8 cellular contexts compared by ENCODE assay signal in genomic region chr17:35254107-35254802, GRCh38. TPM values are rescaled to one million over a fixed set of nuclear protein-coding genes. Genes with fewer than 3 reads are reported as not detected.
DNase-seq lines count a peak whose midpoint lies in the region; ATAC-seq and TF ChIP-seq lines count a peak whose summit lies in the region.

No MANE protein-coding gene starts in this region.

- peaks cover 6% of the 10 kb centered on the region in 2 donors for H3K36me3 ChIP-seq in duodenal mucosa (ENCODE audit: control insufficient read depth in 1 of 2, insufficient read depth in 2 of 2, low read length in 2 of 2)

- no peak for TF ChIP-seq CTCF in AG10803 (conservative IDR thresholded peaks at IDR 0.05; ENCODE audit: low read length)

- POLR2A ChIA-PET in HEK293T (lab: Yijun Ruan, JAX) = no interaction called here

- peak overlapping the region; percentile 13 for H3K27ac ChIP-seq in duodenal mucosa (ENCODE audit: low read depth, low read length)

- CTCF ChIA-PET in HEK293T (lab: Yijun Ruan, JAX) = no interaction called here

- no peak overlapping the region for H3K4me3 ChIP-seq in AG10803 (ENCODE audit: low read length)
- no peak overlapping the region for H3K4me3 ChIP-seq in duodenal mucosa (ENCODE audit: low read depth in 1 of 2, low read length in 2 of 2)

- H3K9ac ChIP-seq in duodenal mucosa (ENCODE audit: low read depth in 1 of 2, low read length in 2 of 2) = no peak overlapping the region

- DNase-seq in AG10803 (ENCODE audit: low read depth) (peak; percentile 98), NCI-H2196 treated with DMSO at 0.1 percent for 48 hours (lab: John Stamatoyannopoulos, UW; ENCODE audit: unreplicated experiment) (peak; percentile 6), myocyte (ENCODE audit: low read depth) (peak; percentile 94), HEK293T (ENCODE audit: extremely low spot score) (no peak), NCI-H82 (lab: John Stamatoyannopoulos, UW) (no peak)
- no peak for DNase-seq in activated T-cell treated with anti-CD3 and anti-CD28 coated beads, Interleukin-2, amount 50 U/mL, for 48 hours

- peaks cover 21 to 23% of the 10 kb centered on the region in 2 donors for H3K4me1 ChIP-seq in duodenal mucosa (ENCODE audit: control insufficient read depth in 1 of 2, insufficient read depth in 2 of 2, low read length in 2 of 2)

- H3K27me3 ChIP-seq in duodenal mucosa (ENCODE audit: control insufficient read depth in 1 of 2, insufficient read depth in 2 of 2, low read length in 2 of 2) = no peaks in the 10 kb centered on the region

- H3K9me3 ChIP-seq in duodenal mucosa (ENCODE audit: control insufficient read depth in 1 of 2, low read length in 2 of 2) = no peaks in the 10 kb centered on the region

- ATAC-seq in HG03469 (IDR thresholded peaks at IDR 0.05; ENCODE audit: unreplicated experiment) = no peak

TF ChIP-seq in HEK293T, 16 proteins besides CTCF, POLR2A, EP300 and RAD21:
- no peak for TF ChIP-seq PKNOX1 (IDR thresholded peaks at IDR 0.05)
- no peak for TF ChIP-seq SP1 (IDR thresholded peaks at IDR 0.05)
- TF ChIP-seq CTBP1 (IDR thresholded peaks at IDR 0.05; ENCODE audit: borderline replicate concordance) = no peak
- no peak for TF ChIP-seq SUZ12 (IDR thresholded peaks at IDR 0.05)
- no peak for TF ChIP-seq FOXM1 (IDR thresholded peaks at IDR 0.05; ENCODE audit: borderline replicate concordance)
- TF ChIP-seq TARDBP (IDR thresholded peaks at IDR 0.05) = no peak
- TF ChIP-seq FOXA1 (IDR thresholded peaks at IDR 0.05) = no peak
- no peak for TF ChIP-seq NFRKB (IDR thresholded peaks at IDR 0.05)
- no peak for TF ChIP-seq FOXK2 (IDR thresholded peaks at IDR 0.05)
- no peak for TF ChIP-seq HDGF (IDR thresholded peaks at IDR 0.05; ENCODE audit: borderline replicate concordance)
- TF ChIP-seq ELF4 (IDR thresholded peaks at IDR 0.05) = no peak

RNA-seq across cellular contexts. Expression of gene SLFN5, which starts 11.4 kb away (rescaled TPM):
- total RNA-seq in myocyte = 34.2 and 36.0 TPM in 2 replicates
- 24.3 TPM for polyA plus RNA-seq in myocyte (2012)

Comparison
In these comparisons a context has a peak if more than half of its experiments do, and no peak if none do; other contexts are left out.
1. DNase-seq: peak in AG10803 (single experiment), NCI-H2196 treated with DMSO at 0.1 percent for 48 hours (single experiment) and myocyte (single experiment); none in HEK293T (single experiment), activated T-cell treated with anti-CD3 and anti-CD28 coated beads, Interleukin-2, amount 50 U/mL, for 48 hours (0 of 2) and NCI-H82 (single experiment).